In genomic region chr5:1836891-1837880, GRCh38 we compare ENCODE assay signal across 18 cellular contexts. TPM values are rescaled to one million over a fixed set of nuclear protein-coding genes. Genes with fewer than 3 reads are reported as not detected.
A peak's percentile ranks its signal among the peaks of the same experiment; 100 is the strongest.
DNase-seq lines count a peak whose midpoint lies in the region; ATAC-seq, FAIRE-seq and TF ChIP-seq lines count a peak whose summit lies in the region.
"Had no signal": no experiment of that assay in that cellular context is flagged by ENCODE, and none has a peak within 500 bp of the region (broad histone marks: within the 10 kb centered on the region; RNA-seq: fewer than 3 reads in every experiment).

No MANE protein-coding gene starts in this region.

- H3K36me3 ChIP-seq in HEK293 (ENCODE audit: control insufficient read depth in 2 of 2, insufficient read depth in 1 of 2, low read length in 2 of 2) (no peaks in the 10 kb centered on the region), K562 (ENCODE audit: control insufficient read depth, insufficient read depth, low read length) (no peaks in the 10 kb centered on the region), trophoblast cell (ENCODE audit: control insufficient read depth in 1 of 2, insufficient read depth in 2 of 2, low read length in 2 of 2) (no peaks in the 10 kb centered on the region)
- H3K36me3 ChIP-seq: SJCRH30 had no signal

- H3K4me1 ChIP-seq in HEK293 (ENCODE audit: control insufficient read depth, insufficient read depth, low read length) (peaks cover 4% of the 10 kb centered on the region; the same call in 1 of the 2 replicates), K562 (replicated peaks in 1 of 2; ENCODE audit: control insufficient read depth in 2 of 2, insufficient read depth in 2 of 2, low read length in 2 of 2) (peaks cover 0 to 27% of the 10 kb centered on the region in 2 experiments; a peak in 2 of 5 replicates), right cardiac atrium (ENCODE audit: control insufficient read depth, insufficient read depth, low read length) (no peaks in the 10 kb centered on the region), trophoblast cell (ENCODE audit: control insufficient read depth in 1 of 2, insufficient read depth in 2 of 2, low read length in 2 of 2) (peaks cover 18 to 26% of the 10 kb centered on the region in 2 experiments)
- H3K4me1 ChIP-seq: SJCRH30 had no signal

- no peak overlapping the region for H3K4me3 ChIP-seq in HEK293 (ENCODE audit: low read depth, low read length)
- H3K4me3 ChIP-seq in K562, result no peak overlapping the region
- H3K4me3 ChIP-seq in right cardiac atrium (ENCODE audit: low read length), result no peak overlapping the region
- peak overlapping the region; percentile 8 for H3K4me3 ChIP-seq in trophoblast cell (ENCODE audit: low read depth, low read length)
- H3K4me3 ChIP-seq: SJCRH30 had no signal

- no peak overlapping the region for H2BK12ac ChIP-seq in trophoblast cell (ENCODE audit: low read length)

- H2AK5ac ChIP-seq in trophoblast cell (ENCODE audit: low read length), result no peak overlapping the region

- H3K4me2 ChIP-seq in K562 (ENCODE audit: insufficient read depth, low read length) (no peak overlapping the region), trophoblast cell (ENCODE audit: low read length) (no peak overlapping the region)

- H3K4me1 Mint-ChIP-seq in WTC11, result peaks cover 34% of the 10 kb centered on the region
- H3K4me1 Mint-ChIP-seq: CD14-positive monocyte had no signal

- H3K27me3 ChIP-seq in K562 (ENCODE audit: control insufficient read depth in 2 of 2, insufficient read depth in 2 of 2, low read length in 2 of 2) (peaks cover 85 to 88% of the 10 kb centered on the region in 2 experiments), right cardiac atrium (ENCODE audit: control insufficient read depth, insufficient read depth) (no peaks in the 10 kb centered on the region), trophoblast cell (ENCODE audit: insufficient read depth, low read length) (no peaks in the 10 kb centered on the region)
- H3K27me3 ChIP-seq: SJCRH30 had no signal

- ATAC-seq in K562, result no peak
- ATAC-seq in right cardiac atrium, result no peak
- ATAC-seq in WTC11, result no peak

- no peak for FAIRE-seq in K562 (lab: Jason Lieb, UNC)
- FAIRE-seq: G401.6, HTR-8/SVneo had no signal

- H2AFZ ChIP-seq in K562 (ENCODE audit: low read depth, low read length), result no peak overlapping the region
- no peak overlapping the region for H2AFZ ChIP-seq in trophoblast cell (ENCODE audit: insufficient read depth, low read length, poor library complexity)

- TF ChIP-seq RAD21 in K562 (CRISPR knock-in tag; conservative IDR thresholded peaks at IDR 0.05 in 1 of 2, IDR thresholded peaks at IDR 0.05 in 1 of 2), result no peak

- in situ Hi-C loops in K562 (cut with MboI), result no loop called here

- DNase-seq in K562 (ENCODE audit: extremely low read depth in 1 of 4, low spot score in 3 of 4), result no peak
- DNase-seq in right cardiac atrium, result no peak
- no peak for DNase-seq in trophoblast cell
- no peak for DNase-seq in WTC11 (ENCODE audit: low spot score)
- DNase-seq in GM03348 (ENCODE audit: low spot score), result no peak
- DNase-seq in Kasumi-1 (lab: John Stamatoyannopoulos, UW), result no peak
- DNase-seq: ACHN, HCEC 1CT, NCI-H1105 treated with DMSO at 0.1 percent for 48 hours, NCI-H1694 treated with DMSO at 0.1 percent for 48 hours, NCI-H226, NCI-H524, NCI-H82 had no signal

- H3K9me3 ChIP-seq in HEK293 (ENCODE audit: control insufficient read depth, insufficient read depth, low read depth, low read length) (no peaks in the 10 kb centered on the region), K562 (replicated peaks; ENCODE audit: control insufficient read depth, insufficient read depth, low read depth, low read length) (no peaks in the 10 kb centered on the region), right cardiac atrium (ENCODE audit: control insufficient read depth, low read length) (no peaks in the 10 kb centered on the region), trophoblast cell (ENCODE audit: insufficient read depth, low read depth, low read length) (peaks cover 3% of the 10 kb centered on the region)
- H3K9me3 ChIP-seq: SJCRH30 had no signal

- TF ChIP-seq CTCF in HEK293 (tag by site-specific recombination; IDR thresholded peaks at IDR 0.05) (no peak), K562 (IDR thresholded peaks at IDR 0.05 in 2 of 3, conservative IDR thresholded peaks at IDR 0.05 in 1 of 3; ENCODE audit: insufficient read depth in 2 of 3, low read depth in 1 of 3, low read length in 3 of 3) (no peak), WTC11 (IDR thresholded peaks at IDR 0.05) (no peak)

- no peak overlapping the region for H2BK120ac ChIP-seq in trophoblast cell (ENCODE audit: insufficient read depth, low read length, poor library complexity)

- H3K14ac ChIP-seq in trophoblast cell (ENCODE audit: low read length), result peak overlapping the region; percentile 41

- no peaks in the 10 kb centered on the region for H3K9me1 ChIP-seq in K562 (ENCODE audit: control insufficient read depth, insufficient read depth, low read length)

- no peaks in the 10 kb centered on the region for H3K79me2 ChIP-seq in K562 (ENCODE audit: control insufficient read depth, insufficient read depth, low read length)
- no peaks in the 10 kb centered on the region for H3K79me2 ChIP-seq in trophoblast cell (ENCODE audit: control insufficient read depth, insufficient read depth, low read length, poor library complexity)

- no peak overlapping the region for H4K12ac ChIP-seq in trophoblast cell (ENCODE audit: low read depth, low read length)

- no peak for TF ChIP-seq POLR2A in K562 (conservative IDR thresholded peaks at IDR 0.05)

- no peak overlapping the region for H3K4ac ChIP-seq in trophoblast cell (ENCODE audit: low read depth, low read length)

- no peak overlapping the region for H2BK5ac ChIP-seq in trophoblast cell (ENCODE audit: low read depth, low read length, poor library complexity)

- WGBS in K562 (ENCODE audit: insufficient coverage, low coverage, missing lambda C conversion rate), result 4% methylated on average over 28 of the region's 32 CpGs
- 69% methylated on average over 32 of the region's 32 CpGs for WGBS in right cardiac atrium
- WGBS in trophoblast cell (ENCODE audit: extremely low coverage, insufficient coverage, insufficient read length), result no CpG with 5 or more reads among the region's 32 CpGs

- POLR2A ChIA-PET in HEK293 (lab: Yijun Ruan, JAX), result no interaction called here
- POLR2A ChIA-PET in K562 (lab: Yijun Ruan, JAX), result interaction anchor here (0.5 to 0.8 kb wide), 3 partner anchors 13 to 89 kb away, joined by 3 read pairs; no protein-coding TSS in a partner anchor
- POLR2A ChIA-PET in WTC11 (lab: Charles Lee), result no interaction called here

- no peaks in the 10 kb centered on the region for H3K36me3 Mint-ChIP-seq in WTC11
- H3K36me3 Mint-ChIP-seq: CD14-positive monocyte had no signal

- no peak overlapping the region for H4K8ac ChIP-seq in trophoblast cell (ENCODE audit: low read depth, low read length)

- H3K4me3 Mint-ChIP-seq in WTC11, result no peak overlapping the region

- no peaks in the 10 kb centered on the region for H3K79me1 ChIP-seq in trophoblast cell (ENCODE audit: low read length)

- no TSS peak for BruUV-seq in K562 (replicated peaks; lab: Mats Ljungman, UMichigan)

- no peak overlapping the region for H3K23ac ChIP-seq in trophoblast cell (ENCODE audit: low read length)

- no peak overlapping the region for H3K27ac Mint-ChIP-seq in WTC11
- H3K27ac Mint-ChIP-seq: CD14-positive monocyte had no signal

- peaks cover 4% of the 10 kb centered on the region for H3K27me3 Mint-ChIP-seq in WTC11 (ENCODE audit: low read depth)

- CTCF ChIA-PET in HEK293 (lab: Yijun Ruan, JAX), result no interaction called here
- CTCF ChIA-PET in K562 (lab: Yijun Ruan, JAX; ENCODE audit: low intra/inter-chr PET ratio), result no interaction called here
- CTCF ChIA-PET in WTC11 (lab: Charles Lee), result interaction anchor here (0.6 kb wide), 1 partner anchor 10 kb away, joined by 3 read pairs; no protein-coding TSS in a partner anchor

- no peaks in the 10 kb centered on the region for H3K9me3 Mint-ChIP-seq in WTC11
- H3K9me3 Mint-ChIP-seq: CD14-positive monocyte had no signal

- TF ChIP-seq EP300 in K562 (IDR thresholded peaks at IDR 0.05; ENCODE audit: low read length), result no peak

- H3K9ac ChIP-seq in K562 (ENCODE audit: insufficient read depth in 1 of 2, low read depth in 2 of 2, low read length in 2 of 2) (no peak overlapping the region), trophoblast cell (ENCODE audit: low read length) (no peak overlapping the region)

- H3K27ac ChIP-seq in HEK293 (ENCODE audit: extremely low read depth, low read depth, low read length), result no peak overlapping the region
- no peak overlapping the region for H3K27ac ChIP-seq in K562 (ENCODE audit: extremely low read depth, low read depth, low read length)
- H3K27ac ChIP-seq in right cardiac atrium (ENCODE audit: low read length), result peak overlapping the region; percentile 25
- no peak overlapping the region for H3K27ac ChIP-seq in trophoblast cell (ENCODE audit: low read depth, low read length)
- H3K27ac ChIP-seq: SJCRH30 had no signal

- H3K18ac ChIP-seq in trophoblast cell (ENCODE audit: low read length), result no peak overlapping the region

- H4K91ac ChIP-seq in trophoblast cell (ENCODE audit: low read depth, low read length), result peak overlapping the region; percentile 33

- H4K20me1 ChIP-seq in K562 (replicated peaks; ENCODE audit: control insufficient read depth, insufficient read depth, low read length), result peaks cover 33% of the 10 kb centered on the region

- intact Hi-C loops in K562 (cut with micrococcal nuclease), result no loop called here
- intact Hi-C loops in right cardiac atrium (cut with DNase I), result no loop called here

RNA-seq across cellular contexts. Expression of gene NDUFS6, which starts 36.0 kb away (rescaled TPM):
- 19.2 and 34.5 TPM in 2 replicates for total RNA-seq in K562 (2011; cell fraction: chromatin; rRNA removed; ENCODE audit: low replicate concordance)
- total RNA-seq in K562 (2011; cell fraction: nucleolus; rRNA removed), result 50.4 and 58.7 TPM in 2 replicates
- total RNA-seq in K562 (2011; cell fraction: nucleoplasm; rRNA removed), result 40.3 and 48.3 TPM in 2 replicates
- total RNA-seq in K562 (2014; rRNA removed), result 187 and 258 TPM in 2 replicates
- total RNA-seq in K562 (2014; rRNA removed; fragmentation: Illumina TruSeq; extraction: Trizol), result 61.1 and 77.0 TPM in 2 replicates
- total RNA-seq in K562 (2015; rRNA removed; fragmentation: Illumina TruSeq; extraction: Trizol), result 154 and 169 TPM in 2 replicates
- total RNA-seq in K562 (2021), result 97.2 and 104 TPM in 2 replicates
- 52.7 and 54.7 TPM in 2 replicates for polyA plus RNA-seq in K562 (2011; rRNA removed)
- 172 and 193 TPM in 2 replicates for polyA plus RNA-seq in K562 (2011; cell fraction: cytosol; rRNA removed)
- 53.4 and 60.6 TPM in 2 replicates for polyA plus RNA-seq in K562 (2011; cell fraction: nucleus; rRNA removed)
- 123 and 325 TPM in 2 replicates for polyA plus RNA-seq in K562 (2012)
- 73.1 and 114 TPM in 2 replicates for polyA plus RNA-seq in K562 (2014; fragmentation: Illumina TruSeq; extraction: Trizol)
- 10 to 100 TPM; 36.1 to 67.5 TPM for polyA plus RNA-seq in K562 (2014; fragmentation: Nextera tagmentation; extraction: Ambion mirVana)
- polyA plus RNA-seq in K562 (2014; rRNA removed), result 238 and 291 TPM in 2 replicates
- 23.4 and 29.5 TPM in 2 replicates for polyA minus RNA-seq in K562 (2011; rRNA and poly(A)+ RNA removed)
- polyA minus RNA-seq in K562 (2011; cell fraction: cytosol; rRNA and poly(A)+ RNA removed), result 51.9 and 68.1 TPM in 2 replicates
- 27.2 and 41.0 TPM in 2 replicates for polyA minus RNA-seq in K562 (2011; cell fraction: nucleus; rRNA and poly(A)+ RNA removed)
- 10 to 100 TPM; 64.1 to 90.1 (median 76.8) TPM for total RNA-seq in right cardiac atrium
- 216 TPM for polyA plus RNA-seq in right cardiac atrium
- polyA plus RNA-seq in trophoblast cell (2013), result 83.0 and 83.7 TPM in 2 replicates
- 75.8 to 84.3 TPM (median 77.4 TPM) in 3 replicates for total RNA-seq in WTC11 (2021)

RNA-seq across cellular contexts. Expression of gene MRPL36, which starts 37.5 kb away (rescaled TPM):
- 26.7 and 58.3 TPM in 2 replicates for total RNA-seq in K562 (2011; cell fraction: chromatin; rRNA removed; ENCODE audit: low replicate concordance)
- total RNA-seq in K562 (2011; cell fraction: nucleolus; rRNA removed), result 61.8 and 76.9 TPM in 2 replicates
- 52.0 and 86.6 TPM in 2 replicates for total RNA-seq in K562 (2011; cell fraction: nucleoplasm; rRNA removed)
- 120 and 124 TPM in 2 replicates for total RNA-seq in K562 (2014; rRNA removed)
- 78.3 and 79.2 TPM in 2 replicates for total RNA-seq in K562 (2014; rRNA removed; fragmentation: Illumina TruSeq; extraction: Trizol)
- total RNA-seq in K562 (2015; rRNA removed; fragmentation: Illumina TruSeq; extraction: Trizol), result 98.6 and 111 TPM in 2 replicates
- 99.7 and 108 TPM in 2 replicates for total RNA-seq in K562 (2021)
- polyA plus RNA-seq in K562 (2011; rRNA removed), result 126 and 153 TPM in 2 replicates
- 98.6 and 153 TPM in 2 replicates for polyA plus RNA-seq in K562 (2011; cell fraction: cytosol; rRNA removed)
- polyA plus RNA-seq in K562 (2011; cell fraction: nucleus; rRNA removed), result 99.5 and 103 TPM in 2 replicates
- 83.2 and 123 TPM in 2 replicates for polyA plus RNA-seq in K562 (2012)
- 120 and 123 TPM in 2 replicates for polyA plus RNA-seq in K562 (2014; fragmentation: Illumina TruSeq; extraction: Trizol)
- polyA plus RNA-seq in K562 (2014; fragmentation: Nextera tagmentation; extraction: Ambion mirVana), result 100 to 1,000 TPM; 550 to 557 TPM
- polyA plus RNA-seq in K562 (2014; rRNA removed), result 184 and 199 TPM in 2 replicates
- 53.5 and 58.0 TPM in 2 replicates for polyA minus RNA-seq in K562 (2011; rRNA and poly(A)+ RNA removed)
- 31.9 and 33.4 TPM in 2 replicates for polyA minus RNA-seq in K562 (2011; cell fraction: cytosol; rRNA and poly(A)+ RNA removed)
- polyA minus RNA-seq in K562 (2011; cell fraction: nucleus; rRNA and poly(A)+ RNA removed), result 37.2 and 53.5 TPM in 2 replicates
- total RNA-seq in right cardiac atrium, result 10 to 100 TPM; 40.8 to 51.3 (median 48.1) TPM
- 104 TPM for polyA plus RNA-seq in right cardiac atrium
- 70.1 and 72.5 TPM in 2 replicates for polyA plus RNA-seq in trophoblast cell (2013)
- total RNA-seq in WTC11 (2021), result 52.8 to 61.2 TPM (median 55.9 TPM) in 3 replicates

RNA-seq across cellular contexts. Expression of gene IRX4, which starts 45.5 kb away (rescaled TPM):
- total RNA-seq in K562 (2011; cell fraction: chromatin; rRNA removed; ENCODE audit: low replicate concordance), result 0.21 TPM in 1 of 2 replicates, not detected in the other
- total RNA-seq in K562 (2011; cell fraction: nucleolus; rRNA removed), result not detected in 2 replicates
- not detected in 2 replicates for total RNA-seq in K562 (2011; cell fraction: nucleoplasm; rRNA removed)
- total RNA-seq in K562 (2014; rRNA removed) (not detected in 2 replicates), K562 (2014; rRNA removed; fragmentation: Illumina TruSeq; extraction: Trizol) (not detected in 2 replicates), K562 (2015; rRNA removed; fragmentation: Illumina TruSeq; extraction: Trizol) (not detected in 2 replicates), K562 (2021) (not detected in 2 replicates), right cardiac atrium (under 1 TPM in 1 of 4 donors, not detected in 3; 0.21 TPM), WTC11 (2021) (7.0 to 9.0 TPM (median 7.6 TPM) in 3 replicates)
- polyA plus RNA-seq in K562 (2011; rRNA removed) (not detected in 2 replicates), K562 (2014; fragmentation: Illumina TruSeq; extraction: Trizol) (not detected in 2 replicates), K562 (2014; fragmentation: Nextera tagmentation; extraction: Ambion mirVana) (not detected), K562 (2014; rRNA removed) (not detected in 2 replicates), right cardiac atrium (not detected)
- polyA plus RNA-seq in K562 (2011; cell fraction: cytosol; rRNA removed), result not detected in 2 replicates
- 0.10 TPM in 1 of 2 replicates, not detected in the other for polyA plus RNA-seq in K562 (2011; cell fraction: nucleus; rRNA removed)
- 0.11 TPM in 1 of 2 replicates, not detected in the other for polyA plus RNA-seq in K562 (2012)
- polyA minus RNA-seq in K562 (2011; rRNA and poly(A)+ RNA removed), result not detected in 2 replicates
- not detected in 2 replicates for polyA minus RNA-seq in K562 (2011; cell fraction: cytosol; rRNA and poly(A)+ RNA removed)
- 0.11 TPM in 1 of 2 replicates, not detected in the other for polyA minus RNA-seq in K562 (2011; cell fraction: nucleus; rRNA and poly(A)+ RNA removed)
- 25.8 and 26.3 TPM in 2 replicates for polyA plus RNA-seq in trophoblast cell (2013)
- total RNA-seq: SJCRH30 had no signal
- polyA plus RNA-seq: CD14-positive monocyte had no signal
